ENCODE assay signal across 13 cellular contexts in the genomic region with DNA sequence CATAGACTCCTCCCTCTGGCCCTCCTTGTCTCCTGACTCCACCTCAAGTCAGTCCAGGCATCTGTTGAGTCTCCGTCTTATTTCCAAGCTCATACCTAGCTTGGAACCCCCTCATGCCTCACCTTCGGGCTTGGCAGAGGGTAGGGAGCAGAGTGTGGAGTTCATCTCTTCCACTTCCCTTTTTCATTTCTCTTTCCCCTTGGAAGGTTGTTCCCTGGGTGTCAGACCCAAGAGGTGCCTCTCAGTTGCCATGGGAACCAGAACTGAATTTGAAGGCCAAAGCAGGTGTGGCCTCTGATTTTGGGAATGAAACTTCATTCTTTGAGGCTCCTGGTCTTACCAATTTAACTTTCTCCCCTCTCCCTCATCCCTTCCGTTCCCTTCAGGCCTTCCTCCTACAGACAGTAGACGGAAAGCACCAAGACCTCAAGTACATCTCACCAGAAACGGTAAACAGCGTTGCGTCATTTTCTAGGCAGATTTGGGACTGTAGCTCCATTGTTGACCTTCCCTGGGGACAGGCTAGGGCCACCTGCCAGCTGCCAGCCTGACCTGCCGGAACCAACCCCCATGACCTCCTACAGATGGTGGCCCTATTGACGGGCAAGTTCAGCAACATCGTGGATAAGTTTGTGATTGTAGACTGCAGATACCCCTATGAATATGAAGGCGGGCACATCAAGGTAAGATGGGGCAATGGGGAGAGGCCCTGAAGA. TPM values are rescaled to one million over a fixed set of nuclear protein-coding genes. Genes with fewer than 3 reads are reported as not detected.
DNase-seq lines count a peak whose midpoint lies in the region; ATAC-seq and TF ChIP-seq lines count a peak whose summit lies in the region.
"Had no signal": no experiment of that assay in that cellular context is flagged by ENCODE, and none has a peak within 500 bp of the region (broad histone marks: within the 10 kb centered on the region; RNA-seq: fewer than 3 reads in every experiment).

No MANE protein-coding gene starts in this region.

- peaks cover 0 to 82% of the 10 kb centered on the region in 2 donors for H3K36me3 ChIP-seq in left lung
- H3K36me3 ChIP-seq: uterus had no signal

- POLR2A ChIA-PET in activated CD8-positive, alpha-beta T cell treated with anti-CD3 and anti-CD28 coated beads for 36 hours (lab: Charles Lee): no interaction called here

- H3K4me1 ChIP-seq in left lung: peaks cover 74 to 99% of the 10 kb centered on the region in 2 donors

- no peaks in the 10 kb centered on the region for H3K27me3 ChIP-seq in left lung
- H3K27me3 ChIP-seq: brain microvascular endothelial cell, uterus had no signal

- H3K4me3 Mint-ChIP-seq in activated naive CD4-positive, alpha-beta T cell treated with anti-CD3 and anti-CD28 coated beads, Interleukin-2, amount 10 ng/mL, durations not matched to agents 7 days and 5 days: peak overlapping the region; percentile 36
- H3K4me3 Mint-ChIP-seq in activated CD8-positive, alpha-beta T cell treated with anti-CD3 and anti-CD28 coated beads for 36 hours: no peak overlapping the region
- no peak overlapping the region for H3K4me3 Mint-ChIP-seq in type B pancreatic cell

- intact Hi-C loops in activated CD8-positive, alpha-beta T cell treated with anti-CD3 and anti-CD28 coated beads for 36 hours (cut with micrococcal nuclease): no loop called here
- intact Hi-C loops in left lung (cut with DNase I): no loop called here

- TF ChIP-seq CTCF in activated CD8-positive, alpha-beta T cell treated with anti-CD3 and anti-CD28 coated beads for 36 hours (IDR thresholded peaks at IDR 0.05): no peak
- TF ChIP-seq CTCF in left lung (IDR thresholded peaks at IDR 0.05): no peak
- no peak for TF ChIP-seq CTCF in type B pancreatic cell (conservative IDR thresholded peaks at IDR 0.05)

- H3K27ac Mint-ChIP-seq in activated naive CD4-positive, alpha-beta T cell treated with anti-CD3 and anti-CD28 coated beads, Interleukin-2, amount 10 ng/mL, durations not matched to agents 7 days and 5 days: peak overlapping the region; percentile 77
- H3K27ac Mint-ChIP-seq in activated CD8-positive, alpha-beta T cell treated with anti-CD3 and anti-CD28 coated beads for 36 hours: peak overlapping the region; percentile 39
- peak overlapping the region; percentile 7 for H3K27ac Mint-ChIP-seq in type B pancreatic cell

- H3K4me3 ChIP-seq in left lung: no peak overlapping the region
- H3K4me3 ChIP-seq: uterus had no signal

- no peaks in the 10 kb centered on the region for H3K9me3 ChIP-seq in left lung
- H3K9me3 ChIP-seq: uterus had no signal

- peaks cover 88% of the 10 kb centered on the region for H3K36me3 Mint-ChIP-seq in activated naive CD4-positive, alpha-beta T cell treated with anti-CD3 and anti-CD28 coated beads, Interleukin-2, amount 10 ng/mL, durations not matched to agents 7 days and 5 days
- peaks cover 72% of the 10 kb centered on the region for H3K36me3 Mint-ChIP-seq in activated CD8-positive, alpha-beta T cell treated with anti-CD3 and anti-CD28 coated beads for 36 hours (ENCODE audit: low read depth)
- H3K36me3 Mint-ChIP-seq in type B pancreatic cell: peaks cover 24% of the 10 kb centered on the region

- peaks cover 93% of the 10 kb centered on the region for H3K4me1 Mint-ChIP-seq in activated naive CD4-positive, alpha-beta T cell treated with anti-CD3 and anti-CD28 coated beads, Interleukin-2, amount 10 ng/mL, durations not matched to agents 7 days and 5 days
- peaks cover 63% of the 10 kb centered on the region for H3K4me1 Mint-ChIP-seq in activated CD8-positive, alpha-beta T cell treated with anti-CD3 and anti-CD28 coated beads for 36 hours (ENCODE audit: low read depth)
- peaks cover 37% of the 10 kb centered on the region for H3K4me1 Mint-ChIP-seq in type B pancreatic cell (ENCODE audit: unreplicated experiment)

- no peak for DNase-seq in activated naive CD4-positive, alpha-beta T cell treated with anti-CD3 and anti-CD28 coated beads, Interleukin-2, amount 10 ng/mL, durations not matched to agents 7 days and 5 days
- no peak for DNase-seq in activated naive CD4-positive, alpha-beta T cell treated with Interleukin-2 at 50 U/mL for 16 hours
- no peak for DNase-seq in activated CD8-positive, alpha-beta T cell treated with anti-CD3 and anti-CD28 coated beads for 36 hours
- DNase-seq in left lung (peak in 1 of 2 donors; percentile 55), type B pancreatic cell (ENCODE audit: extremely low spot score, unreplicated experiment) (no peak), NCI-H82 treated with DMSO at 0.1 percent for 48 hours (lab: John Stamatoyannopoulos, UW; ENCODE audit: unreplicated experiment) (no peak)
- DNase-seq: brain microvascular endothelial cell, erythroblast, NCI-H345, uterus had no signal

- ATAC-seq in activated CD8-positive, alpha-beta T cell treated with anti-CD3 and anti-CD28 coated beads for 36 hours: no peak
- peak; percentile 6 for ATAC-seq in left lung
- no peak for ATAC-seq in activated CD4-positive, CD25-positive, alpha-beta regulatory T cell treated with anti-CD3 and anti-CD28 coated beads, Interleukin-2, amount 50 U/mL, for 24 hours
- no peak for ATAC-seq in GM21529 (IDR thresholded peaks at IDR 0.05; ENCODE audit: unreplicated experiment)

- H3K27me3 Mint-ChIP-seq in activated naive CD4-positive, alpha-beta T cell treated with anti-CD3 and anti-CD28 coated beads, Interleukin-2, amount 10 ng/mL, durations not matched to agents 7 days and 5 days: peaks cover 2% of the 10 kb centered on the region
- H3K27me3 Mint-ChIP-seq in activated CD8-positive, alpha-beta T cell treated with anti-CD3 and anti-CD28 coated beads for 36 hours: no peaks in the 10 kb centered on the region
- no peaks in the 10 kb centered on the region for H3K27me3 Mint-ChIP-seq in type B pancreatic cell

- CTCF ChIA-PET in activated naive CD4-positive, alpha-beta T cell treated with anti-CD3 and anti-CD28 coated beads, Interleukin-2, amount 10 ng/mL, durations not matched to agents 7 days and 5 days (lab: Charles Lee): no interaction called here
- CTCF ChIA-PET in activated CD8-positive, alpha-beta T cell treated with anti-CD3 and anti-CD28 coated beads for 36 hours (lab: Charles Lee): interaction anchor here (0.6 kb wide), 1 partner anchor 14 kb away, joined by 3 read pairs; no protein-coding TSS in a partner anchor

- H3K9me3 Mint-ChIP-seq in activated naive CD4-positive, alpha-beta T cell treated with anti-CD3 and anti-CD28 coated beads, Interleukin-2, amount 10 ng/mL, durations not matched to agents 7 days and 5 days: no peaks in the 10 kb centered on the region
- no peaks in the 10 kb centered on the region for H3K9me3 Mint-ChIP-seq in activated CD8-positive, alpha-beta T cell treated with anti-CD3 and anti-CD28 coated beads for 36 hours
- H3K9me3 Mint-ChIP-seq in type B pancreatic cell: no peaks in the 10 kb centered on the region

- H3K27ac ChIP-seq in left lung: peak overlapping the region; percentile 21 to 69
- H3K27ac ChIP-seq: brain microvascular endothelial cell, C4-2B, uterus had no signal

RNA-seq across cellular contexts. Expression of gene CDC25B, which starts 6.6 kb away (rescaled TPM):
- total RNA-seq in activated CD8-positive, alpha-beta T cell treated with anti-CD3 and anti-CD28 coated beads for 36 hours: 10 to 100 TPM; 66.9 to 67.1 TPM
- 100 to 1,000 TPM; 111 to 121 TPM for total RNA-seq in left lung
- total RNA-seq in type B pancreatic cell (ENCODE audit: low replicate concordance): 34.8 and 51.1 TPM in 2 replicates

RNA-seq across cellular contexts. Expression of gene CENPB, which starts 16.1 kb away (rescaled TPM):
- total RNA-seq in activated CD8-positive, alpha-beta T cell treated with anti-CD3 and anti-CD28 coated beads for 36 hours: 10 to 100 TPM; 35.0 to 35.4 TPM
- 10 to 100 TPM; 78.5 to 94.5 TPM for total RNA-seq in left lung
- total RNA-seq in type B pancreatic cell (ENCODE audit: low replicate concordance): 63.2 and 68.7 TPM in 2 replicates

RNA-seq across cellular contexts. Expression of gene AP5S1, which starts 17.7 kb away (rescaled TPM):
- total RNA-seq in activated CD8-positive, alpha-beta T cell treated with anti-CD3 and anti-CD28 coated beads for 36 hours: 1 to 10 TPM; 7.4 to 8.6 TPM
- total RNA-seq in left lung (10 to 100 TPM; 12.7 to 13.6 TPM), type B pancreatic cell (ENCODE audit: low replicate concordance) (10.4 and 11.1 TPM in 2 replicates)

RNA-seq across cellular contexts. Expression of gene SPEF1, which starts 21.4 kb away (rescaled TPM):
- under 1 TPM in 1 of 2 experiments, not detected in 1; 0.23 TPM for total RNA-seq in activated CD8-positive, alpha-beta T cell treated with anti-CD3 and anti-CD28 coated beads for 36 hours
- 1 to 10 TPM in 1 of 2 donors, under 1 TPM in 1; 0.26 to 2.8 TPM for total RNA-seq in left lung
- total RNA-seq in type B pancreatic cell (ENCODE audit: low replicate concordance): 0.55 and 3.0 TPM in 2 replicates

RNA-seq across cellular contexts. Expression of gene ADISSP, which starts 35.1 kb away (rescaled TPM):
- 10 to 100 TPM; 62.5 to 66.6 TPM for total RNA-seq in activated CD8-positive, alpha-beta T cell treated with anti-CD3 and anti-CD28 coated beads for 36 hours
- total RNA-seq in left lung (10 to 100 TPM; 19.4 to 35.6 TPM), type B pancreatic cell (ENCODE audit: low replicate concordance) (21.7 and 49.4 TPM in 2 replicates)

Comparison
In these comparisons a context has a peak if more than half of its experiments do, and no peak if none do; other contexts are left out.
1. H3K27ac Mint-ChIP-seq: peak in every context shown above with its lines; median percentile 77 in activated naive CD4-positive, alpha-beta T cell treated with anti-CD3 and anti-CD28 coated beads, Interleukin-2, amount 10 ng/mL, durations not matched to agents 7 days and 5 days; 39 in activated CD8-positive, alpha-beta T cell treated with anti-CD3 and anti-CD28 coated beads for 36 hours; 7 in type B pancreatic cell.